Comparison of ENCODE assay signal across 17 cellular contexts in the genomic region with DNA sequence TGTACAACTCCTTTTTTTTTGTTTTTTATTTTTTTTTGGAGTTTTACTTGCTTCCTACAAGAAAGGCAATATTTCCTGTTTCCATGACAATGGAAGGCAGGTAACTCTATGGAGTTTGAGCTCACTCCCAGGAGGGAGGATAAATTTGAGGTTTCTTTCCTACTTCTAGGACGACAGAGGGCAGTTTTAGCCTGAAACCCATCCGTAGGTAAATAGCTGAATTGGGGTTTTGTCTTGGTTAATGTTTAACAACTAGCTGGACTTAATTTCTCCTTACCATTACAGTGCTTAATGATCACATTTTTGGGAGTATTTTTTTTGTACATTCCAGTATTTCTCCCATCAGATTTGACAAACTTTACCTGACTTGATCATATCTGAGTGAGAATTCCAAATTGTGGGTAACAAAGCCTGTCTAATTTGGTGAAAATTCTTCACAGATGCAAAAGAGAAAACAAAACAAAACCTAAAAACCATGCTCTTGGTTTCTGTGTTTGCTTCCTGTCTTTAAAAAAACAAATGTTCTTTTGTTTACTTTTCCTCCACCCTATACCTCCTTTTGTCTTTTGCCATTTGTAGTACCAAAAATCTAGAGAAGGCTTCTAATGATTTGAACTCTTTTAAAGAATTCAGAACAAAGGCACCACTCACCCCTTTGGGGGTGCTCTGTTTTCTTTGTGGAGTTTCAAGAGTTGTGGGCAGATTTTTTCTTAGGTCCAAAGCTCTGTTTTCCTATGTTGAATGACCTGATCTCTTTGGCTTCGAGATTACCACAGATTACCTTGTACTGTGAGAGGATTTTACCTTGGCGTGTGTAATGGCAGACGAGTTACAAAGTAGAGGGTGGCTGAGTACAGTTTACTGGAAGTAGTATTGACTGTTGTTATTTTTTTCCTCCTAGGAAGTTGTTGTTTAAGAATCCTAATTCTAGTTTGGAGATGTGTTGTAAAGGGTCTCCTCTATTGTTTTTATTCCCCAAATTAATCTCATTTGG. TPM values are rescaled to one million over a fixed set of nuclear protein-coding genes. Genes with fewer than 3 reads are reported as not detected.
ATAC-seq lines count a peak whose summit lies in the region.
"Not testable (repeated sequence)": the region's sequence is repeated elsewhere in the genome, so short reads cannot be mapped to it uniquely, and the experiment has no call there.
"Had no signal": no experiment of that assay in that cellular context is flagged by ENCODE, and none has a peak within 500 bp of the region (broad histone marks: within the 10 kb centered on the region; RNA-seq: fewer than 3 reads in every experiment).

No MANE protein-coding gene starts in this region.

- not testable (repeated sequence) for H3K4me1 Mint-ChIP-seq in activated T-helper 17 cell treated with anti-CD3 and anti-CD28 coated beads, Interleukin-2, amount 50 U/mL, for 72 hours

- not testable (repeated sequence) for H3K27me3 Mint-ChIP-seq in activated T-helper 17 cell treated with anti-CD3 and anti-CD28 coated beads, Interleukin-2, amount 50 U/mL, for 72 hours

- not testable (repeated sequence) for H3K36me3 Mint-ChIP-seq in activated T-helper 17 cell treated with anti-CD3 and anti-CD28 coated beads, Interleukin-2, amount 50 U/mL, for 72 hours (ENCODE audit: low read depth)

- not testable (repeated sequence) for H3K27ac Mint-ChIP-seq in activated T-helper 17 cell treated with anti-CD3 and anti-CD28 coated beads, Interleukin-2, amount 50 U/mL, for 72 hours

- peak; percentile 61 for ATAC-seq in GM18861 (IDR thresholded peaks at IDR 0.05; ENCODE audit: unreplicated experiment)
- ATAC-seq in GM19397 (IDR thresholded peaks at IDR 0.05; ENCODE audit: unreplicated experiment) = peak; percentile 60
- ATAC-seq in GM21825 (IDR thresholded peaks at IDR 0.05; ENCODE audit: unreplicated experiment) = peak; percentile 68
- ATAC-seq in HG02885 (IDR thresholded peaks at IDR 0.05; ENCODE audit: poor library complexity, unreplicated experiment) = peak; percentile 53
- ATAC-seq in HG03135 (IDR thresholded peaks at IDR 0.05; ENCODE audit: unreplicated experiment) = peak; percentile 76
- ATAC-seq in HG03558 (IDR thresholded peaks at IDR 0.05; ENCODE audit: extremely low read depth, unreplicated experiment) = peak; percentile 42
- ATAC-seq in activated T-helper 17 cell treated with anti-CD3 and anti-CD28 coated beads, Interleukin-2, amount 50 U/mL, for 72 hours (replicated peaks) = peak; percentile 18

- not testable (repeated sequence) for H3K4me3 Mint-ChIP-seq in activated T-helper 17 cell treated with anti-CD3 and anti-CD28 coated beads, Interleukin-2, amount 50 U/mL, for 72 hours

- H3K9me3 Mint-ChIP-seq in activated T-helper 17 cell treated with anti-CD3 and anti-CD28 coated beads, Interleukin-2, amount 50 U/mL, for 72 hours = not testable (repeated sequence)

RNA-seq across cellular contexts. Expression of gene UGT2B17, which starts 23.0 kb away (rescaled TPM):
- total RNA-seq in activated T-helper 17 cell treated with anti-CD3 and anti-CD28 coated beads, Interleukin-2, amount 50 U/mL, for 72 hours = not detected
- total RNA-seq: activated CD4-positive, alpha-beta T cell treated with anti-CD3 and anti-CD28 coated beads for 36 hours; activated CD8-positive, alpha-beta memory T cell treated with anti-CD3 and anti-CD28 coated beads for 36 hours; aorta; CD4-positive, alpha-beta memory T cell; dermis blood vessel endothelial cell; H1; omental fat pad; SJCRH30; T-helper 1 cell treated with Interleukin-12 subunit alpha and Interleukin-12 subunit beta and Interleukin-4 antibody, amounts not matched to agents 30 ng/mL and 1 ng/mL, for 36 hours; tibial nerve had no signal

Comparison
In these comparisons a context has a peak if more than half of its experiments do, and no peak if none do; other contexts are left out.
1. Peak in every context shown above with its lines: ATAC-seq.
2. ATAC-seq: peak in every context shown above with its lines; median percentile 76 in HG03135; 68 in GM21825; 61 in GM18861; 60 in GM19397; 53 in HG02885; 42 in HG03558; 18 in activated T-helper 17 cell treated with anti-CD3 and anti-CD28 coated beads, Interleukin-2, amount 50 U/mL, for 72 hours.